Comparison of ENCODE assay signal across 11 cellular contexts in the genomic region with DNA sequence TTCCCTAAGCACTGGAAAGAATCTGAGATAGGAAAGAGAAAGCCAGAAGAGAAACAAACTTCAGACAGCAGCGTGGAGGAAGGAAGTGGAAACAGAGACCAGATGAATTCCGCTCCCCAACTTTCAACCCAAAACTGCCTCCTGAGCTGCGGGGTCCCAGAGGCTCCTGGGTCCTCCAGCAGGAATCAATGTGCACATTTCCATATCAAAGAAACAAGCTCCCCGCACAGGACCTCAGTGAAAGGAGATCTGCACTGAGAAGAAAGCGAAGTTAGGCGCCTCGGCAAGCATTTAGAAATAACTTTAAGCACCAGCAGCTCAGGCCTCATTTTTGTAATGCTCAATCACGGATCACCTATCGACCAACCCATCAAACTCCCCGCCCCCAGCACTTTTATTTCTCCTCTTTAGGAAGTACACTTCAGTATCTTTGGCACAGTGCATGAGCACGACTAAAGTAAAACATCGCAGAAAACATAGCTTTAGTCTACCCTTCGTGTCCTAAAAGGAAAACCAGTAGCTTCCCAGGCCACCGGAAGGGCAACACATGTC.
DNase-seq lines count a peak whose midpoint lies in the region; ATAC-seq and TF ChIP-seq lines count a peak whose summit lies in the region.
"Had no signal": no experiment of that assay in that cellular context is flagged by ENCODE, and none has a peak within 500 bp of the region (broad histone marks: within the 10 kb centered on the region; RNA-seq: fewer than 3 reads in every experiment).

No MANE protein-coding gene starts in this region.

- POLR2A ChIA-PET in naive thymus-derived CD4-positive, alpha-beta T cell (lab: Charles Lee), result interaction anchor here (0.6 to 3.4 kb wide), 33 partner anchors 8 to 386 kb away, joined by 3 to 22 read pairs (median 4); no protein-coding TSS in a partner anchor

- peak overlapping the region; percentile 68 for H3K4me3 Mint-ChIP-seq in activated naive CD8-positive, alpha-beta T cell treated with anti-CD3 and anti-CD28 coated beads, Interleukin-2, amount 50 U/mL, for 24 hours
- peak overlapping the region; percentile 74 to 90 (median 84) for H3K4me3 Mint-ChIP-seq in naive thymus-derived CD4-positive, alpha-beta T cell

- peaks cover 2% of the 10 kb centered on the region for H3K36me3 Mint-ChIP-seq in activated naive CD8-positive, alpha-beta T cell treated with anti-CD3 and anti-CD28 coated beads, Interleukin-2, amount 50 U/mL, for 24 hours (ENCODE audit: low read depth)
- H3K36me3 Mint-ChIP-seq in naive thymus-derived CD4-positive, alpha-beta T cell, result peaks cover 4 to 25% (median 8%) of the 10 kb centered on the region in 5 donors

- H3K27ac ChIP-seq in right atrium auricular region, result peak overlapping the region; percentile 12 to 51
- peak overlapping the region; percentile 93 for H3K27ac ChIP-seq in naive thymus-derived CD4-positive, alpha-beta T cell (ENCODE audit: low read depth, low read length)
- peak overlapping the region; percentile 46 to 50 for H3K27ac ChIP-seq in uterus
- H3K27ac ChIP-seq: C4-2B had no signal

- H3K27me3 ChIP-seq in right atrium auricular region (no peaks in the 10 kb centered on the region), uterus (no peaks in the 10 kb centered on the region)
- H3K27me3 ChIP-seq in naive thymus-derived CD4-positive, alpha-beta T cell (ENCODE audit: control insufficient read depth in 2 of 2, insufficient read depth in 2 of 2, low read length in 2 of 2), result no peaks in the 10 kb centered on the region

- H3K36me3 ChIP-seq in right atrium auricular region (no peaks in the 10 kb centered on the region), uterus (no peaks in the 10 kb centered on the region)
- no peaks in the 10 kb centered on the region for H3K36me3 ChIP-seq in naive thymus-derived CD4-positive, alpha-beta T cell (ENCODE audit: control insufficient read depth in 2 of 3, insufficient read depth in 3 of 3, low read length in 3 of 3)

- no peaks in the 10 kb centered on the region for H3K27me3 Mint-ChIP-seq in activated naive CD8-positive, alpha-beta T cell treated with anti-CD3 and anti-CD28 coated beads, Interleukin-2, amount 50 U/mL, for 24 hours
- H3K27me3 Mint-ChIP-seq in naive thymus-derived CD4-positive, alpha-beta T cell, result no peaks in the 10 kb centered on the region
- H3K27me3 Mint-ChIP-seq: IgD-negative memory B cell had no signal

- H3K9me3 Mint-ChIP-seq in activated naive CD8-positive, alpha-beta T cell treated with anti-CD3 and anti-CD28 coated beads, Interleukin-2, amount 50 U/mL, for 24 hours, result peaks cover 6% of the 10 kb centered on the region
- peaks cover 0 to 7% (median 0%) of the 10 kb centered on the region in 11 donors for H3K9me3 Mint-ChIP-seq in naive thymus-derived CD4-positive, alpha-beta T cell
- H3K9me3 Mint-ChIP-seq: IgD-negative memory B cell had no signal

- CTCF ChIA-PET in naive thymus-derived CD4-positive, alpha-beta T cell (lab: Charles Lee), result interaction anchor here (0.7 to 1.6 kb wide), 6 partner anchors 11 to 290 kb away, joined by 3 to 5 read pairs (median 4); no protein-coding TSS in a partner anchor

- peak overlapping the region; percentile 75 for H3K27ac Mint-ChIP-seq in activated naive CD8-positive, alpha-beta T cell treated with anti-CD3 and anti-CD28 coated beads, Interleukin-2, amount 50 U/mL, for 24 hours
- H3K27ac Mint-ChIP-seq in naive thymus-derived CD4-positive, alpha-beta T cell, result peak overlapping the region; percentile 97 to 99 (median 99)

- intact Hi-C loops in left ventricle myocardium superior (cut with micrococcal nuclease) (no loop called here), uterus (cut with DNase I; ENCODE audit: low total_unique reads) (no loop called here)
- intact Hi-C loops in naive thymus-derived CD4-positive, alpha-beta T cell (cut with micrococcal nuclease), result loop anchor here (1.0 to 5.0 kb wide), 11 partner anchors 8 to 305 kb away; no protein-coding TSS in a partner anchor

- ATAC-seq in left ventricle myocardium superior (no peak), HG03439 (IDR thresholded peaks at IDR 0.05; ENCODE audit: unreplicated experiment) (no peak), GM19395 (IDR thresholded peaks at IDR 0.05; ENCODE audit: unreplicated experiment) (no peak)
- no peak for ATAC-seq in activated naive CD8-positive, alpha-beta T cell treated with anti-CD3 and anti-CD28 coated beads, Interleukin-2, amount 50 U/mL, for 24 hours
- ATAC-seq in naive thymus-derived CD4-positive, alpha-beta T cell, result no peak

- peaks cover 0 to 17% of the 10 kb centered on the region in 2 donors for H3K4me1 ChIP-seq in right atrium auricular region
- peaks cover 49 to 65% of the 10 kb centered on the region in 2 donors for H3K4me1 ChIP-seq in naive thymus-derived CD4-positive, alpha-beta T cell (ENCODE audit: control insufficient read depth in 2 of 2, insufficient read depth in 2 of 2, low read length in 2 of 2)
- no peaks in the 10 kb centered on the region for H3K4me1 ChIP-seq in uterus

- H3K4me3 ChIP-seq in right atrium auricular region (no peak overlapping the region), uterus (no peak overlapping the region)
- peak overlapping the region; percentile 57 for H3K4me3 ChIP-seq in naive thymus-derived CD4-positive, alpha-beta T cell (ENCODE audit: low read length)

- no peak for TF ChIP-seq POLR2A in uterus (IDR thresholded peaks at IDR 0.05)

- DNase-seq in right atrium auricular region (ENCODE audit: low spot score) (no peak), left ventricle myocardium superior (no peak), uterus (no peak), hypothalamus (lab: John Stamatoyannopoulos, UW) (no peak)
- DNase-seq in activated naive CD8-positive, alpha-beta T cell treated with anti-CD3 and anti-CD28 coated beads, Interleukin-2, amount 50 U/mL, for 24 hours, result no peak
- DNase-seq in naive thymus-derived CD4-positive, alpha-beta T cell, result peak in 5 of 9 donors; percentile 29 to 53 (median 45)
- DNase-seq: activated gamma-delta T cell had no signal

- H3K9me3 ChIP-seq in right atrium auricular region (no peaks in the 10 kb centered on the region), uterus (no peaks in the 10 kb centered on the region)
- H3K9me3 ChIP-seq in naive thymus-derived CD4-positive, alpha-beta T cell (ENCODE audit: control insufficient read depth in 2 of 3, low read length in 3 of 3), result no peaks in the 10 kb centered on the region

- TF ChIP-seq CTCF in right atrium auricular region (IDR thresholded peaks at IDR 0.05) (no peak), uterus (IDR thresholded peaks at IDR 0.05) (no peak)

- H3K4me1 Mint-ChIP-seq in activated naive CD8-positive, alpha-beta T cell treated with anti-CD3 and anti-CD28 coated beads, Interleukin-2, amount 50 U/mL, for 24 hours, result peaks cover 81% of the 10 kb centered on the region
- peaks cover 48 to 100% (median 97%) of the 10 kb centered on the region in 7 donors for H3K4me1 Mint-ChIP-seq in naive thymus-derived CD4-positive, alpha-beta T cell

Comparison
In these comparisons a context has a peak if more than half of its experiments do, and no peak if none do; other contexts are left out.
1. DNase-seq: peak in naive thymus-derived CD4-positive, alpha-beta T cell (5 of 9); none in right atrium auricular region (single experiment), left ventricle myocardium superior (single experiment), activated naive CD8-positive, alpha-beta T cell treated with anti-CD3 and anti-CD28 coated beads, Interleukin-2, amount 50 U/mL, for 24 hours (single experiment), uterus (0 of 2) and hypothalamus (0 of 51).
2. H3K27ac ChIP-seq: peak in every context shown above with its lines; median percentile 93 in naive thymus-derived CD4-positive, alpha-beta T cell; 48 in uterus; 32 in right atrium auricular region.
3. intact Hi-C loops: an anchor here in naive thymus-derived CD4-positive, alpha-beta T cell (1.0 to 5.0 kb wide); none called in left ventricle myocardium superior and uterus.